16 cellular contexts compared by ENCODE assay signal in the genomic region with DNA sequence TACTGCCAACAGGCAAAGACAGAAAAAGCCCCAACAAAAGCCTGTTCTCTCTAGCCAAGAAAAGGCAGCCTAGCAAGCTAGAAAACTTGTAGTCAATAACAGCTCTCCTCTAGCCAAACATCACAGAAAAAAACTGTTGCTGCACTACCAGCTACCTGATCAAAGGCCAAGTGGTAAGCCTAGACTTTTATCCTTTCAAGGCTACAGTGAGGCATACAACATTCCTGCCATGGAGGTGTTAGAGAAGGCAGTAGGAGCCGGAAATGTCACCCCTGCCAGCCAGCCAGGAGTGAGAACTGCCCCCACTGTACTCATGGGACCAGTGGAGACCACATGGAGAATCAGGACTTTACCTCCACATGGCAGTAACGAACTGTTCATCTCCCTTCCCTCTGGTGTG. TPM values are rescaled to one million over a fixed set of nuclear protein-coding genes. Genes with fewer than 3 reads are reported as not detected.
DNase-seq lines count a peak whose midpoint lies in the region; ATAC-seq and TF ChIP-seq lines count a peak whose summit lies in the region.
"Had no signal": no experiment of that assay in that cellular context is flagged by ENCODE, and none has a peak within 500 bp of the region (broad histone marks: within the 10 kb centered on the region; RNA-seq: fewer than 3 reads in every experiment).

No MANE protein-coding gene starts in this region.

- no peak overlapping the region for H3K4me2 ChIP-seq in hepatocyte
- H3K4me2 ChIP-seq: BLaER1 had no signal

- no peaks in the 10 kb centered on the region for H3K9me2 ChIP-seq in hepatocyte (replicated peaks; ENCODE audit: insufficient read depth)

- no peak overlapping the region for H2AFZ ChIP-seq in hepatocyte
- H2AFZ ChIP-seq: GM23248 had no signal

- H3K27ac ChIP-seq in hepatocyte, result peak overlapping the region; percentile 34
- H3K27ac ChIP-seq: 22Rv1, BLaER1, GM23248 had no signal

- H3K4me3 ChIP-seq in hepatocyte, result no peak overlapping the region
- H3K4me3 ChIP-seq: BLaER1, GM23248 had no signal

- peaks cover 20% of the 10 kb centered on the region for H3K79me2 ChIP-seq in hepatocyte

- no peaks in the 10 kb centered on the region for H3K36me3 ChIP-seq in hepatocyte (replicated peaks; ENCODE audit: insufficient read depth, low read depth)

- H3K4me1 ChIP-seq in hepatocyte (ENCODE audit: insufficient read depth), result peaks cover 5% of the 10 kb centered on the region
- H3K4me1 ChIP-seq: BLaER1 had no signal

- no peak for TF ChIP-seq CTCF in hepatocyte (IDR thresholded peaks at IDR 0.05; ENCODE audit: poor library complexity)

- H4K20me1 ChIP-seq in hepatocyte (ENCODE audit: insufficient read depth, poor library complexity, severe bottlenecking), result no peaks in the 10 kb centered on the region
- H4K20me1 ChIP-seq: BLaER1 had no signal

- peak; percentile 2 for DNase-seq in Ammon's horn (ENCODE audit: low spot score)
- peak; percentile 12 for DNase-seq in hepatocyte (ENCODE audit: low spot score)
- peak; percentile 49 for DNase-seq in medulla oblongata (ENCODE audit: extremely low spot score)
- peak; percentile 11 for DNase-seq in pons (ENCODE audit: low spot score)
- DNase-seq in NOMO-1 (lab: John Stamatoyannopoulos, UW; ENCODE audit: unreplicated experiment in 2 of 2), result no peak
- DNase-seq in activated naive CD4-positive, alpha-beta T cell treated with anti-CD3 and anti-CD28 coated beads, Interleukin-2, amount 50 U/mL, for 16 hours, result no peak
- DNase-seq: Caco-2; CD8-positive, alpha-beta memory T cell; DND-41; GDM1; GM23248; H7 had no signal

- WGBS in hepatocyte (ENCODE audit: low lambda C conversion rate, missing lambda C conversion rate), result 88% methylated on average over 2 of the region's 2 CpGs

- no peaks in the 10 kb centered on the region for H3K27me3 ChIP-seq in hepatocyte
- H3K27me3 ChIP-seq: BLaER1 had no signal

- H3K9me3 ChIP-seq in hepatocyte (ENCODE audit: low read depth), result no peaks in the 10 kb centered on the region
- H3K9me3 ChIP-seq: BLaER1, Caco-2 had no signal

- ATAC-seq in GM21515 (IDR thresholded peaks at IDR 0.05; ENCODE audit: unreplicated experiment), result no peak
- no peak for ATAC-seq in GM18867 (IDR thresholded peaks at IDR 0.05; ENCODE audit: unreplicated experiment)

RNA-seq across cellular contexts. Expression of gene CCDC126, which starts 31.2 kb away (rescaled TPM):
- 29.9 and 33.7 TPM in 2 replicates for total RNA-seq in hepatocyte
- polyA plus RNA-seq in hepatocyte, result 19.4 and 19.7 TPM in 2 replicates

RNA-seq across cellular contexts. Expression of gene FAM221A, which starts 51.6 kb away (rescaled TPM):
- 14.4 and 17.5 TPM in 2 replicates for total RNA-seq in hepatocyte
- 9.2 and 10.2 TPM in 2 replicates for polyA plus RNA-seq in hepatocyte

Comparison
In these comparisons a context has a peak if more than half of its experiments do, and no peak if none do; other contexts are left out.
1. DNase-seq: peak in Ammon's horn (single experiment), hepatocyte (single experiment), medulla oblongata (single experiment) and pons (single experiment); none in NOMO-1 (0 of 2) and activated naive CD4-positive, alpha-beta T cell treated with anti-CD3 and anti-CD28 coated beads, Interleukin-2, amount 50 U/mL, for 16 hours (single experiment).